Comparison of ENCODE assay signal across 21 cellular contexts in genomic region chr11:17369685-17370243, GRCh38. TPM values are rescaled to one million over a fixed set of nuclear protein-coding genes. Genes with fewer than 3 reads are reported as not detected.
DNase-seq lines count a peak whose midpoint lies in the region; ATAC-seq and TF ChIP-seq lines count a peak whose summit lies in the region.
"Had no signal": no experiment of that assay in that cellular context is flagged by ENCODE, and none has a peak within 500 bp of the region (broad histone marks: within the 10 kb centered on the region; RNA-seq: fewer than 3 reads in every experiment).

No MANE protein-coding gene starts in this region.

- H3K4me3 ChIP-seq in epithelial cell of esophagus (ENCODE audit: low read length), result no peak overlapping the region
- H3K4me3 ChIP-seq: BLaER1 treated with 17β-estradiol and CSF1 and Interleukin-3, amounts not matched to agents 10 nM and 100 nM; GM23248 had no signal

- H3K9me3 Mint-ChIP-seq in activated CD4-positive, alpha-beta T cell treated with anti-CD3 and anti-CD28 coated beads, Interleukin-2, amount 10 ng/mL, durations not matched to agents 24 days and 14 days, result peaks cover 31% of the 10 kb centered on the region
- H3K9me3 Mint-ChIP-seq in activated CD4-positive, alpha-beta T cell treated with anti-CD3 and anti-CD28 coated beads for 36 hours (ENCODE audit: low read depth), result peaks cover 33% of the 10 kb centered on the region
- peaks cover 43% of the 10 kb centered on the region for H3K9me3 Mint-ChIP-seq in osteocyte (ENCODE audit: unreplicated experiment)

- ATAC-seq in activated CD4-positive, alpha-beta T cell treated with anti-CD3 and anti-CD28 coated beads for 36 hours, result no peak

- TF ChIP-seq CTCF in epithelial cell of esophagus (IDR thresholded peaks at IDR 0.05; ENCODE audit: insufficient read depth, low read depth, low read length, missing control alignments), result no peak
- TF ChIP-seq CTCF in osteocyte (IDR thresholded peaks at IDR 0.05), result no peak

- H3K4me1 Mint-ChIP-seq in activated CD4-positive, alpha-beta T cell treated with anti-CD3 and anti-CD28 coated beads, Interleukin-2, amount 10 ng/mL, durations not matched to agents 24 days and 14 days, result peaks cover 10% of the 10 kb centered on the region
- H3K4me1 Mint-ChIP-seq in activated CD4-positive, alpha-beta T cell treated with anti-CD3 and anti-CD28 coated beads for 36 hours, result no peaks in the 10 kb centered on the region
- no peaks in the 10 kb centered on the region for H3K4me1 Mint-ChIP-seq in osteocyte (ENCODE audit: unreplicated experiment)
- H3K4me1 Mint-ChIP-seq: CD4-positive, alpha-beta memory T cell had no signal

- DNase-seq in activated CD4-positive, alpha-beta T cell treated with anti-CD3 and anti-CD28 coated beads, Interleukin-2, amount 10 ng/mL, durations not matched to agents 24 days and 14 days, result no peak
- DNase-seq in activated CD4-positive, alpha-beta T cell treated with anti-CD3 and anti-CD28 coated beads for 36 hours, result no peak
- DNase-seq in KBM-7, result peak; percentile 26
- peak; percentile 31 for DNase-seq in epithelial cell of esophagus (ENCODE audit: low read depth)
- DNase-seq in osteocyte (ENCODE audit: extremely low spot score, unreplicated experiment), result peak; percentile 1
- no peak for DNase-seq in caudate nucleus (lab: John Stamatoyannopoulos, UW)
- no peak for DNase-seq in NCI-H187 treated with DMSO at 0.1 percent for 48 hours (lab: John Stamatoyannopoulos, UW)
- no peak for DNase-seq in activated effector memory CD4-positive, alpha-beta T cell treated with Interleukin-2 at 50 U/mL for 16 hours
- DNase-seq: ACHN; AML-193; BE2C; Calu3; CD4-positive, alpha-beta memory T cell; COR-L47; DND-41; GM23248; H7; HCEC 1CT had no signal

- H3K27ac Mint-ChIP-seq in activated CD4-positive, alpha-beta T cell treated with anti-CD3 and anti-CD28 coated beads, Interleukin-2, amount 10 ng/mL, durations not matched to agents 24 days and 14 days, result peak overlapping the region; percentile 40
- no peak overlapping the region for H3K27ac Mint-ChIP-seq in activated CD4-positive, alpha-beta T cell treated with anti-CD3 and anti-CD28 coated beads for 36 hours
- no peak overlapping the region for H3K27ac Mint-ChIP-seq in osteocyte (ENCODE audit: unreplicated experiment)
- H3K27ac Mint-ChIP-seq: CD14-positive monocyte; CD4-positive, alpha-beta memory T cell had no signal

- POLR2A ChIA-PET in activated CD4-positive, alpha-beta T cell treated with anti-CD3 and anti-CD28 coated beads for 36 hours (lab: Charles Lee), result no interaction called here

- CTCF ChIA-PET in activated CD4-positive, alpha-beta T cell treated with anti-CD3 and anti-CD28 coated beads for 36 hours (lab: Charles Lee), result interaction anchor here (1.3 kb wide), 1 partner anchor 14 kb away, joined by 3 read pairs; no protein-coding TSS in a partner anchor

- H3K27ac ChIP-seq in caudate nucleus (ENCODE audit: low read depth, low read length), result no peak overlapping the region
- H3K27ac ChIP-seq: 22Rv1; BLaER1 treated with 17β-estradiol and CSF1 and Interleukin-3, amounts not matched to agents 10 nM and 100 nM; GM23248 had no signal

- intact Hi-C loops in activated CD4-positive, alpha-beta T cell treated with anti-CD3 and anti-CD28 coated beads, Interleukin-2, amount 10 ng/mL, durations not matched to agents 24 days and 14 days (cut with micrococcal nuclease), result loop anchor here (1.0 kb wide), 1 partner anchor 138 kb away; no protein-coding TSS in a partner anchor
- intact Hi-C loops in activated CD4-positive, alpha-beta T cell treated with anti-CD3 and anti-CD28 coated beads for 36 hours (cut with DNase I, micrococcal nuclease), result no loop called here

- peaks cover 5% of the 10 kb centered on the region for H3K27me3 Mint-ChIP-seq in activated CD4-positive, alpha-beta T cell treated with anti-CD3 and anti-CD28 coated beads, Interleukin-2, amount 10 ng/mL, durations not matched to agents 24 days and 14 days
- no peaks in the 10 kb centered on the region for H3K27me3 Mint-ChIP-seq in activated CD4-positive, alpha-beta T cell treated with anti-CD3 and anti-CD28 coated beads for 36 hours
- no peaks in the 10 kb centered on the region for H3K27me3 Mint-ChIP-seq in osteocyte (ENCODE audit: unreplicated experiment)
- H3K27me3 Mint-ChIP-seq: CD4-positive, alpha-beta memory T cell had no signal

- in situ Hi-C loops in KBM-7 (cut with MboI; ENCODE audit: low pct_unique_long_range_greater_than_20kb, low sequenced_read_pairs), result no loop called here

- H3K36me3 Mint-ChIP-seq in activated CD4-positive, alpha-beta T cell treated with anti-CD3 and anti-CD28 coated beads, Interleukin-2, amount 10 ng/mL, durations not matched to agents 24 days and 14 days (ENCODE audit: low read depth), result peaks cover 47% of the 10 kb centered on the region
- peaks cover 56% of the 10 kb centered on the region for H3K36me3 Mint-ChIP-seq in activated CD4-positive, alpha-beta T cell treated with anti-CD3 and anti-CD28 coated beads for 36 hours (ENCODE audit: low read depth)
- peaks cover 77% of the 10 kb centered on the region for H3K36me3 Mint-ChIP-seq in osteocyte (ENCODE audit: unreplicated experiment)

- no peak overlapping the region for H3K4me3 Mint-ChIP-seq in activated CD4-positive, alpha-beta T cell treated with anti-CD3 and anti-CD28 coated beads, Interleukin-2, amount 10 ng/mL, durations not matched to agents 24 days and 14 days
- H3K4me3 Mint-ChIP-seq in activated CD4-positive, alpha-beta T cell treated with anti-CD3 and anti-CD28 coated beads for 36 hours, result no peak overlapping the region
- H3K4me3 Mint-ChIP-seq in osteocyte (ENCODE audit: unreplicated experiment), result no peak overlapping the region
- H3K4me3 Mint-ChIP-seq: CD14-positive monocyte; CD4-positive, alpha-beta memory T cell had no signal

RNA-seq across cellular contexts. Expression of gene NCR3LG1, which starts 18.2 kb away (rescaled TPM):
- total RNA-seq in activated CD4-positive, alpha-beta T cell treated with anti-CD3 and anti-CD28 coated beads, Interleukin-2, amount 10 ng/mL, durations not matched to agents 24 days and 14 days, result 4.4 and 4.5 TPM in 2 replicates
- total RNA-seq in activated CD4-positive, alpha-beta T cell treated with anti-CD3 and anti-CD28 coated beads for 36 hours, result under 1 TPM; 0.80 to 0.86 TPM
- total RNA-seq in osteocyte, result 7.5 and 9.0 TPM in 2 replicates

RNA-seq across cellular contexts. Expression of gene KCNJ11, which starts 18.7 kb away (rescaled TPM):
- 0.85 and 1.1 TPM in 2 replicates for total RNA-seq in activated CD4-positive, alpha-beta T cell treated with anti-CD3 and anti-CD28 coated beads, Interleukin-2, amount 10 ng/mL, durations not matched to agents 24 days and 14 days
- under 1 TPM; 0.23 to 0.43 TPM for total RNA-seq in activated CD4-positive, alpha-beta T cell treated with anti-CD3 and anti-CD28 coated beads for 36 hours
- total RNA-seq in osteocyte, result not detected in 2 replicates
- total RNA-seq: CD4-positive, alpha-beta memory T cell; GM23248 had no signal

Comparison
In these comparisons a context has a peak if more than half of its experiments do, and no peak if none do; other contexts are left out.
1. DNase-seq: peak in KBM-7 (single experiment), epithelial cell of esophagus (single experiment) and osteocyte (single experiment); none in activated CD4-positive, alpha-beta T cell treated with anti-CD3 and anti-CD28 coated beads, Interleukin-2, amount 10 ng/mL, durations not matched to agents 24 days and 14 days (single experiment), activated CD4-positive, alpha-beta T cell treated with anti-CD3 and anti-CD28 coated beads for 36 hours (single experiment), caudate nucleus (0 of 61), NCI-H187 treated with DMSO at 0.1 percent for 48 hours (single experiment) and activated effector memory CD4-positive, alpha-beta T cell treated with Interleukin-2 at 50 U/mL for 16 hours (single experiment).